ENCODE assay signal across 1 cellular context in genomic region chr2:234978466-234979203, GRCh38.
TF ChIP-seq lines count a peak whose summit lies in the region.

No MANE protein-coding gene starts in this region.

TF ChIP-seq in HepG2, 621 proteins besides CTCF, POLR2A, EP300 and RAD21 (continued from another document and continues in another):
- TF ChIP-seq, protein P1, sequence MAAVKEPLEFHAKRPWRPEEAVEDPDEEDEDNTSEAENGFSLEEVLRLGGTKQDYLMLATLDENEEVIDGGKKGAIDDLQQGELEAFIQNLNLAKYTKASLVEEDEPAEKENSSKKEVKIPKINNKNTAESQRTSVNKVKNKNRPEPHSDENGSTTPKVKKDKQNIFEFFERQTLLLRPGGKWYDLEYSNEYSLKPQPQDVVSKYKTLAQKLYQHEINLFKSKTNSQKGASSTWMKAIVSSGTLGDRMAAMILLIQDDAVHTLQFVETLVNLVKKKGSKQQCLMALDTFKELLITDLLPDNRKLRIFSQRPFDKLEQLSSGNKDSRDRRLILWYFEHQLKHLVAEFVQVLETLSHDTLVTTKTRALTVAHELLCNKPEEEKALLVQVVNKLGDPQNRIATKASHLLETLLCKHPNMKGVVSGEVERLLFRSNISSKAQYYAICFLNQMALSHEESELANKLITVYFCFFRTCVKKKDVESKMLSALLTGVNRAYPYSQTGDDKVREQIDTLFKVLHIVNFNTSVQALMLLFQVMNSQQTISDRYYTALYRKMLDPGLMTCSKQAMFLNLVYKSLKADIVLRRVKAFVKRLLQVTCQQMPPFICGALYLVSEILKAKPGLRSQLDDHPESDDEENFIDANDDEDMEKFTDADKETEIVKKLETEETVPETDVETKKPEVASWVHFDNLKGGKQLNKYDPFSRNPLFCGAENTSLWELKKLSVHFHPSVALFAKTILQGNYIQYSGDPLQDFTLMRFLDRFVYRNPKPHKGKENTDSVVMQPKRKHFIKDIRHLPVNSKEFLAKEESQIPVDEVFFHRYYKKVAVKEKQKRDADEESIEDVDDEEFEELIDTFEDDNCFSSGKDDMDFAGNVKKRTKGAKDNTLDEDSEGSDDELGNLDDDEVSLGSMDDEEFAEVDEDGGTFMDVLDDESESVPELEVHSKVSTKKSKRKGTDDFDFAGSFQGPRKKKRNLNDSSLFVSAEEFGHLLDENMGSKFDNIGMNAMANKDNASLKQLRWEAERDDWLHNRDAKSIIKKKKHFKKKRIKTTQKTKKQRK (IDR thresholded peaks at IDR 0.05; ENCODE audit: low read length), result no peak
- TF ChIP-seq ZIK1 (CRISPR knock-in tag; IDR thresholded peaks at IDR 0.05; ENCODE audit: borderline replicate concordance, low read depth), result 0 out of 2 replicates have a peak, but pooled peaks have one; percentile 3
- no peak for TF ChIP-seq SP2 (CRISPR knock-in tag; IDR thresholded peaks at IDR 0.05)
- TF ChIP-seq FOSL2 (CRISPR knock-in tag; IDR thresholded peaks at IDR 0.05), result no peak
- TF ChIP-seq, protein P2, sequence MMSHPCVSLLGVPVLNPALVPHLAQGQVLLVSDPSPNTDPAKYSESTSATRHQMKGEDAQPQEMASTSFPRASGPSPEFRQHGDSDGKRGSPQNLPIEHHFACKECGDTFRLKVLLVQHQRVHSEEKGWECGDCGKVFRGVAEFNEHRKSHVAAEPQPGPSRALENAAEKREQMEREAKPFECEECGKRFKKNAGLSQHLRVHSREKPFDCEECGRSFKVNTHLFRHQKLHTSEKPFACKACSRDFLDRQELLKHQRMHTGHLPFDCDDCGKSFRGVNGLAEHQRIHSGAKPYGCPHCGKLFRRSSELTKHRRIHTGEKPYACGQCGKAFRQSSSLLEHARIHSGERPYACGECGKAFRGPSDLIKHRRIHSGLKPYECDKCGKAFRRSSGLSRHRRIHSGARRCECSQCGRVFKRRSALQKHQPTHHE (CRISPR knock-in tag; IDR thresholded peaks at IDR 0.05; ENCODE audit: borderline replicate concordance), result no peak
- TF ChIP-seq ELF1 (CRISPR knock-in tag; IDR thresholded peaks at IDR 0.05), result no peak
- TF ChIP-seq ZBTB25 (CRISPR knock-in tag; IDR thresholded peaks at IDR 0.05), result peak; percentile 36; the same call in 1 of the 2 replicates
- TF ChIP-seq HMGA1 (CRISPR knock-in tag; conservative IDR thresholded peaks at IDR 0.05), result no peak
- peak; percentile 21; the same call in 1 of the 2 replicates for TF ChIP-seq CBX5 (CRISPR knock-in tag; IDR thresholded peaks at IDR 0.05; ENCODE audit: borderline replicate concordance)
- TF ChIP-seq ZNF496 (CRISPR knock-in tag; IDR thresholded peaks at IDR 0.05; ENCODE audit: insufficient replicate concordance), result no peak
- TF ChIP-seq, protein P3, sequence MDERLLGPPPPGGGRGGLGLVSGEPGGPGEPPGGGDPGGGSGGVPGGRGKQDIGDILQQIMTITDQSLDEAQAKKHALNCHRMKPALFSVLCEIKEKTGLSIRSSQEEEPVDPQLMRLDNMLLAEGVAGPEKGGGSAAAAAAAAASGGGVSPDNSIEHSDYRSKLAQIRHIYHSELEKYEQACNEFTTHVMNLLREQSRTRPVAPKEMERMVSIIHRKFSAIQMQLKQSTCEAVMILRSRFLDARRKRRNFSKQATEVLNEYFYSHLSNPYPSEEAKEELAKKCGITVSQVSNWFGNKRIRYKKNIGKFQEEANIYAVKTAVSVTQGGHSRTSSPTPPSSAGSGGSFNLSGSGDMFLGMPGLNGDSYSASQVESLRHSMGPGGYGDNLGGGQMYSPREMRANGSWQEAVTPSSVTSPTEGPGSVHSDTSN (CRISPR knock-in tag; IDR thresholded peaks at IDR 0.05), result no peak
- no peak for TF ChIP-seq CCDC6 (CRISPR knock-in tag; IDR thresholded peaks at IDR 0.05)
- TF ChIP-seq, protein P4, sequence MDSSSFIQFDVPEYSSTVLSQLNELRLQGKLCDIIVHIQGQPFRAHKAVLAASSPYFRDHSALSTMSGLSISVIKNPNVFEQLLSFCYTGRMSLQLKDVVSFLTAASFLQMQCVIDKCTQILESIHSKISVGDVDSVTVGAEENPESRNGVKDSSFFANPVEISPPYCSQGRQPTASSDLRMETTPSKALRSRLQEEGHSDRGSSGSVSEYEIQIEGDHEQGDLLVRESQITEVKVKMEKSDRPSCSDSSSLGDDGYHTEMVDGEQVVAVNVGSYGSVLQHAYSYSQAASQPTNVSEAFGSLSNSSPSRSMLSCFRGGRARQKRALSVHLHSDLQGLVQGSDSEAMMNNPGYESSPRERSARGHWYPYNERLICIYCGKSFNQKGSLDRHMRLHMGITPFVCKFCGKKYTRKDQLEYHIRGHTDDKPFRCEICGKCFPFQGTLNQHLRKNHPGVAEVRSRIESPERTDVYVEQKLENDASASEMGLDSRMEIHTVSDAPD (CRISPR knock-in tag; IDR thresholded peaks at IDR 0.05), result no peak
- no peak for TF ChIP-seq DNMT1 (CRISPR knock-in tag; IDR thresholded peaks at IDR 0.05)
- TF ChIP-seq TCF12 (IDR thresholded peaks at IDR 0.05), result no peak
- peak; percentile 89; the same call in 1 of the 2 replicates for TF ChIP-seq TCF12 (CRISPR knock-in tag; IDR thresholded peaks at IDR 0.05)
- TF ChIP-seq NRL (CRISPR knock-in tag; IDR thresholded peaks at IDR 0.05; ENCODE audit: borderline replicate concordance), result peak; percentile 22; the same call in 1 of the 2 replicates
- TF ChIP-seq ZNF609 (CRISPR knock-in tag; IDR thresholded peaks at IDR 0.05; ENCODE audit: borderline replicate concordance), result no peak
- no peak for TF ChIP-seq ZNF777 (CRISPR knock-in tag; IDR thresholded peaks at IDR 0.05)
- no peak for TF ChIP-seq HOMEZ (CRISPR knock-in tag; IDR thresholded peaks at IDR 0.05; ENCODE audit: low read depth)
- TF ChIP-seq ZNF850 (CRISPR knock-in tag; conservative IDR thresholded peaks at IDR 0.05), result no peak
- TF ChIP-seq ZMYM2 (CRISPR knock-in tag; IDR thresholded peaks at IDR 0.05), result no peak
- TF ChIP-seq NR2F1 (CRISPR knock-in tag; IDR thresholded peaks at IDR 0.05), result no peak
- TF ChIP-seq BCL3 (CRISPR knock-in tag; IDR thresholded peaks at IDR 0.05), result 0 out of 2 replicates have a peak, but pooled peaks have one; percentile 51
- TF ChIP-seq PRPF4 (IDR thresholded peaks at IDR 0.05; ENCODE audit: low read depth, low read length, poor library complexity, severe bottlenecking), result no peak
- no peak for TF ChIP-seq ZNF225 (CRISPR knock-in tag; IDR thresholded peaks at IDR 0.05)
- TF ChIP-seq, protein P5, sequence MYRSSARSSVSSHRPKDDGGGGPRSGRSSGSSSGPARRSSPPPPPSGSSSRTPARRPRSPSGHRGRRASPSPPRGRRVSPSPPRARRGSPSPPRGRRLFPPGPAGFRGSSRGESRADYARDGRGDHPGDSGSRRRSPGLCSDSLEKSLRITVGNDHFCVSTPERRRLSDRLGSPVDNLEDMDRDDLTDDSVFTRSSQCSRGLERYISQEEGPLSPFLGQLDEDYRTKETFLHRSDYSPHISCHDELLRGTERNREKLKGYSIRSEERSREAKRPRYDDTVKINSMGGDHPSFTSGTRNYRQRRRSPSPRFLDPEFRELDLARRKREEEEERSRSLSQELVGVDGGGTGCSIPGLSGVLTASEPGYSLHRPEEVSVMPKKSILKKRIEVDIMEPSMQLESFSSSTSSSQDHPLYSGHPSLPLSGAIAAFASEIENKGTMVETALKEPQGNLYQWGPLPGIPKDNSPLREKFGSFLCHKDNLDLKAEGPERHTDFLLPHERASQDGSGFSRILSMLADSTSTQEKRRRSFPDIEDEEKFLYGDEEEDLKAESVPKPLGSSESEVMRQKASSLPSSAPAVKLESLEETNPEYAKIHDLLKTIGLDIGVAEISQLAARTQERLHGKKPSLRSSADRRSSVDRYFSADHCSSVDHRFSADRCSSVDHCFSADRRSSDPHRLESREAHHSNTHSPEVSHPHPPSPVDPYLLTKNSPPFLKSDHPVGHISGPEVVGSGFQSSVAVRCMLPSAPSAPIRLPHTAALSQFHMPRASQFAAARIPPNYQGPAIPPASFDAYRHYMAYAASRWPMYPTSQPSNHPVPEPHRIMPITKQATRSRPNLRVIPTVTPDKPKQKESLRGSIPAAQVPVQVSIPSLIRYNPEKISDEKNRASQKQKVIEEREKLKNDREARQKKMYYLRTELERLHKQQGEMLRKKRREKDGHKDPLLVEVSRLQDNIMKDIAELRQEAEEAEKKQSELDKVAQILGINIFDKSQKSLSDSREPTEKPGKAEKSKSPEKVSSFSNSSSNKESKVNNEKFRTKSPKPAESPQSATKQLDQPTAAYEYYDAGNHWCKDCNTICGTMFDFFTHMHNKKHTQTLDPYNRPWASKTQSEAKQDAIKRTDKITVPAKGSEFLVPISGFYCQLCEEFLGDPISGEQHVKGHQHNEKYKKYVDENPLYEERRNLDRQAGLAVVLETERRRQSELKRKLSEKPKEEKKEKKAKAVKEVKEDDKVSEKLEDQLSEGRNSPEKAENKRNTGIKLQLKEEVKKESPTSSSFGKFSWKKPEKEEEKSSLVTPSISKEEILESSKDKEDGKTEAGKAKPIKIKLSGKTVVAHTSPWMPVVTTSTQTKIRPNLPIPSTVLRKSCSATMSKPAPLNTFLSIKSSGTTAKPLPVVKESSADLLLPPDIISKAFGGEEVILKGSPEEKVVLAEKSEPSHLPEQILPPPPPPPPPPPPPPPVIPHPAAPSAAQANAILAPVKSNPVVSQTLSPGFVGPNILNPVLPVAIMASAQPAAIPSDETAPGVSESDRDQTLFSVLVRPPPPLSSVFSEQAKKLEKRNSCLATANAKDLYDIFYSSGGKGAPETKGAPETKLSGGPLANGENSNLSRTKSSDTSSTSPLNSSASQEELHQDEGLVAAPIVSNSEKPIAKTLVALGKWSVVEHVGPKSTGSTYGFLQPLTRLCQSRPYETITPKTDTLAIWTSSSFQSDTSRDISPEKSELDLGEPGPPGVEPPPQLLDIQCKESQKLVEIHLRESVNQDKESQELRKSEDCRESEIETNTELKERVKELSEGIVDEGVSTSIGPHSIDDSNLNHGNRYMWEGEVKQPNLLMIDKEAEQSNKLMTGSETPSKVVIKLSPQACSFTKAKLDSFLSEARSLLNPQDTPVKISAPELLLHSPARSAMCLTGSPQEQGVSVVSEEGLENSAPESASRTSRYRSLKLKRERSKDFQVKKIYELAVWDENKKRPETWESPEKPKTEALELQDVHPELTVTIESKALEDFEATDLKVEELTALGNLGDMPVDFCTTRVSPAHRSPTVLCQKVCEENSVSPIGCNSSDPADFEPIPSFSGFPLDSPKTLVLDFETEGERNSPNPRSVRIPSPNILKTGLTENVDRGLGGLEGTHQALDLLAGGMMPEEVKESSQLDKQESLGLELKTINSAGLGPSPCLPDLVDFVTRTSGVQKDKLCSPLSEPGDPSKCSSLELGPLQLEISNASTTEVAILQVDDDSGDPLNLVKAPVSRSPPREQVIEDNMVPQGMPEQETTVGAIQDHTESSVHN (CRISPR knock-in tag; IDR thresholded peaks at IDR 0.05), result no peak
- no peak for TF ChIP-seq ZKSCAN5 (CRISPR knock-in tag; IDR thresholded peaks at IDR 0.05)
